In the genomic region with DNA sequence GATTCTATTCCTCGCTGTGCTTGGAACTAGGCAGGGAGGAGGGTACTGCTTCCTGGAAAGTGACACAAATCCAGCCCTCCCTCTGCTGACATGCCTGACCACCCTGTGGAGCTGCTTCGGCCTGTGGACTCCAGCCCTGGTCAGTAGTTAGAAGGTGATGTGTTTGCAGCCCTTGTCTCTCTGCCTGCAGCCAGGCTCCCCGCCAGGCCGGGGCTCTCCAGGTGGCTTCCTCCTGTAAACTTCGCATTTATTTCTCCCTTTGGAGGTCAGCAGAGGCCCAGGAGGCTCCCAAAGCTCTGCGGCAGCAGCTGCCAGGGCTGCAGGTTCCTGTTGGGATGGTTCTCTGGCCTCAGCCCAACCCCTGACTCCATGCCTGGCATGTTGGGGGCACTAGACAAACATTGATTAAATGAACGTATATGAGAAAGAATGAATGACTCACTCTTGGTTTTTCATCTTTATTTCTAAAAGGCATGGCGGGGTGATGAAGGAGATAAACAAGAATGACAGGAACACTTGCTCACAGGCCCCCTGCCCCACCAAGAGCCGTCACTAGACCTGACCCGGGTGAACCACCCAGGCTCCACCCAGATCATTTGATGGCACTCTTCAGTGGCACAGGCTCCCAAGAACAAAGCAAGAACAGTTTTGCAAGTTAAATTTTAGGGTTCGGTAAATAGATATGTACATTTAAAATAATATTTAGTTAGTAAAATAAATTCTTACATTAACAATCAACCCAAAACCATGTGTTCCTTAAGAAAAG, we compare ENCODE assay signal across 15 cellular contexts. TPM values are rescaled to one million over a fixed set of nuclear protein-coding genes. Genes with fewer than 3 reads are reported as not detected.
"Had no signal": no experiment of that assay in that cellular context is flagged by ENCODE, and none has a peak within 500 bp of the region (broad histone marks: within the 10 kb centered on the region; RNA-seq: fewer than 3 reads in every experiment).

No MANE protein-coding gene starts in this region.

- H3K36me3 ChIP-seq: neutrophil, thyroid gland, uterus had no signal

- H3K9me3 ChIP-seq: neutrophil, thyroid gland, uterus had no signal

- DNase-seq: activated CD4-positive, alpha-beta T cell treated with anti-CD3 and anti-CD28 coated beads for 4 hours; activated CD8-positive, alpha-beta memory T cell treated with anti-CD3 and anti-CD28 coated beads, Interleukin-2, amount 50 U/mL, for 48 hours; activated naive CD4-positive, alpha-beta T cell; activated naive CD8-positive, alpha-beta T cell treated with anti-CD3 and anti-CD28 coated beads, Interleukin-2, amount 10 ng/mL, durations not matched to agents 7 days and 5 days; effector memory CD4-positive, alpha-beta T cell; foreskin melanocyte; kidney glomerular epithelial cell; naive thymus-derived CD4-positive, alpha-beta T cell; retina; T-helper 2 cell; thyroid gland; uterus had no signal

- H3K4me1 ChIP-seq: uterus had no signal

- H3K4me3 ChIP-seq: thyroid gland, uterus had no signal

- H3K27ac ChIP-seq: neutrophil, thyroid gland, uterus had no signal

- ATAC-seq: naive thymus-derived CD4-positive, alpha-beta T cell; stimulated activated effector memory CD8-positive, alpha-beta T cell treated with anti-CD3 and anti-CD28 coated beads, Interleukin-12 subunit alpha, Interleukin-12 subunit beta, amount 100 ng/mL, for 72 hours had no signal

RNA-seq across cellular contexts. Expression of gene IRX2, which starts 8.4 kb away (rescaled TPM):
- total RNA-seq: activated naive CD8-positive, alpha-beta T cell treated with anti-CD3 and anti-CD28 coated beads, Interleukin-2, amount 10 ng/mL, durations not matched to agents 7 days and 5 days; mononuclear cell; naive thymus-derived CD4-positive, alpha-beta T cell had no signal
- polyA plus RNA-seq: naive thymus-derived CD4-positive, alpha-beta T cell had no signal
